1 cellular context compared by ENCODE assay signal in genomic region chr15:89808160-89808870, GRCh38.
TF ChIP-seq lines count a peak whose summit lies in the region.

No MANE protein-coding gene starts in this region.

TF ChIP-seq in SK-N-SH treated with all-trans-retinoic acid at 6 μM for 48 hours, 23 proteins besides CTCF, POLR2A, EP300 and RAD21 (continued from another document):
- TF ChIP-seq TSHZ2 (CRISPR knock-in tag; IDR thresholded peaks at IDR 0.05) (no peak), PATZ1 (CRISPR knock-in tag; IDR thresholded peaks at IDR 0.05; ENCODE audit: borderline replicate concordance) (no peak), TOX (CRISPR knock-in tag; IDR thresholded peaks at IDR 0.05; ENCODE audit: borderline replicate concordance) (no peak), RARB (CRISPR knock-in tag; IDR thresholded peaks at IDR 0.05) (no peak), ZFP3 (CRISPR knock-in tag; IDR thresholded peaks at IDR 0.05) (no peak), ISL1 (CRISPR knock-in tag; IDR thresholded peaks at IDR 0.05) (no peak), CSRNP3 (CRISPR knock-in tag; IDR thresholded peaks at IDR 0.05) (no peak), ZC3H10 (CRISPR knock-in tag; IDR thresholded peaks at IDR 0.05) (no peak)
